1 cellular context compared by ENCODE assay signal in the genomic region with DNA sequence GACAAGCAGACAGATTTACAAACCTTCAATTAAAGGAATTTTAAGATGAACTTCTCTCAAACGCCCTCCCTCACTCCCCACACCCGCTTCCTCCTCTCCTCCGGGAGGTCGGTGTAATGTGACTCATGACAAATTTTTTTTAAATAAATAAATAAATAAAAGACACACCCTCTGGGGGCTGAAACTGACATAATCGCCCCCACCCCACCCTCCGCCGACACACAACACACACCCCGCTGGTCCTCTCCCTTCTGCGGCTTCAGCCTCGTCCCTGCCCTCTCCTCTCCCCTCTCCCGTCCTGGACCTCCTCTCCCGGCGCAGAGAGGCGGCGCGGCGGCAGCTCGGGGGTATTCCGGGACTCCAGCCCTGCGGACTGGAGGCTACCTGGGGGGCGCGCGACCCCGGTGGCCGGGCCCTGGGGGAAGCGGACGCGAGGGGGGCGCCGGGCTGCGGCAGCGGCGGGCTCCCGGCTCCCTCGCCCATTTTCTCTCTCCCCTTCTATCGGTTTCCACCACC.
A peak's percentile ranks its signal among the peaks of the same experiment; 100 is the strongest.
TF ChIP-seq lines count a peak whose summit lies in the region.

No MANE protein-coding gene starts in this region.

TF ChIP-seq in HepG2, 621 proteins besides CTCF, POLR2A, EP300 and RAD21 (continued from another document and continues in another):
- TF ChIP-seq, protein P1, sequence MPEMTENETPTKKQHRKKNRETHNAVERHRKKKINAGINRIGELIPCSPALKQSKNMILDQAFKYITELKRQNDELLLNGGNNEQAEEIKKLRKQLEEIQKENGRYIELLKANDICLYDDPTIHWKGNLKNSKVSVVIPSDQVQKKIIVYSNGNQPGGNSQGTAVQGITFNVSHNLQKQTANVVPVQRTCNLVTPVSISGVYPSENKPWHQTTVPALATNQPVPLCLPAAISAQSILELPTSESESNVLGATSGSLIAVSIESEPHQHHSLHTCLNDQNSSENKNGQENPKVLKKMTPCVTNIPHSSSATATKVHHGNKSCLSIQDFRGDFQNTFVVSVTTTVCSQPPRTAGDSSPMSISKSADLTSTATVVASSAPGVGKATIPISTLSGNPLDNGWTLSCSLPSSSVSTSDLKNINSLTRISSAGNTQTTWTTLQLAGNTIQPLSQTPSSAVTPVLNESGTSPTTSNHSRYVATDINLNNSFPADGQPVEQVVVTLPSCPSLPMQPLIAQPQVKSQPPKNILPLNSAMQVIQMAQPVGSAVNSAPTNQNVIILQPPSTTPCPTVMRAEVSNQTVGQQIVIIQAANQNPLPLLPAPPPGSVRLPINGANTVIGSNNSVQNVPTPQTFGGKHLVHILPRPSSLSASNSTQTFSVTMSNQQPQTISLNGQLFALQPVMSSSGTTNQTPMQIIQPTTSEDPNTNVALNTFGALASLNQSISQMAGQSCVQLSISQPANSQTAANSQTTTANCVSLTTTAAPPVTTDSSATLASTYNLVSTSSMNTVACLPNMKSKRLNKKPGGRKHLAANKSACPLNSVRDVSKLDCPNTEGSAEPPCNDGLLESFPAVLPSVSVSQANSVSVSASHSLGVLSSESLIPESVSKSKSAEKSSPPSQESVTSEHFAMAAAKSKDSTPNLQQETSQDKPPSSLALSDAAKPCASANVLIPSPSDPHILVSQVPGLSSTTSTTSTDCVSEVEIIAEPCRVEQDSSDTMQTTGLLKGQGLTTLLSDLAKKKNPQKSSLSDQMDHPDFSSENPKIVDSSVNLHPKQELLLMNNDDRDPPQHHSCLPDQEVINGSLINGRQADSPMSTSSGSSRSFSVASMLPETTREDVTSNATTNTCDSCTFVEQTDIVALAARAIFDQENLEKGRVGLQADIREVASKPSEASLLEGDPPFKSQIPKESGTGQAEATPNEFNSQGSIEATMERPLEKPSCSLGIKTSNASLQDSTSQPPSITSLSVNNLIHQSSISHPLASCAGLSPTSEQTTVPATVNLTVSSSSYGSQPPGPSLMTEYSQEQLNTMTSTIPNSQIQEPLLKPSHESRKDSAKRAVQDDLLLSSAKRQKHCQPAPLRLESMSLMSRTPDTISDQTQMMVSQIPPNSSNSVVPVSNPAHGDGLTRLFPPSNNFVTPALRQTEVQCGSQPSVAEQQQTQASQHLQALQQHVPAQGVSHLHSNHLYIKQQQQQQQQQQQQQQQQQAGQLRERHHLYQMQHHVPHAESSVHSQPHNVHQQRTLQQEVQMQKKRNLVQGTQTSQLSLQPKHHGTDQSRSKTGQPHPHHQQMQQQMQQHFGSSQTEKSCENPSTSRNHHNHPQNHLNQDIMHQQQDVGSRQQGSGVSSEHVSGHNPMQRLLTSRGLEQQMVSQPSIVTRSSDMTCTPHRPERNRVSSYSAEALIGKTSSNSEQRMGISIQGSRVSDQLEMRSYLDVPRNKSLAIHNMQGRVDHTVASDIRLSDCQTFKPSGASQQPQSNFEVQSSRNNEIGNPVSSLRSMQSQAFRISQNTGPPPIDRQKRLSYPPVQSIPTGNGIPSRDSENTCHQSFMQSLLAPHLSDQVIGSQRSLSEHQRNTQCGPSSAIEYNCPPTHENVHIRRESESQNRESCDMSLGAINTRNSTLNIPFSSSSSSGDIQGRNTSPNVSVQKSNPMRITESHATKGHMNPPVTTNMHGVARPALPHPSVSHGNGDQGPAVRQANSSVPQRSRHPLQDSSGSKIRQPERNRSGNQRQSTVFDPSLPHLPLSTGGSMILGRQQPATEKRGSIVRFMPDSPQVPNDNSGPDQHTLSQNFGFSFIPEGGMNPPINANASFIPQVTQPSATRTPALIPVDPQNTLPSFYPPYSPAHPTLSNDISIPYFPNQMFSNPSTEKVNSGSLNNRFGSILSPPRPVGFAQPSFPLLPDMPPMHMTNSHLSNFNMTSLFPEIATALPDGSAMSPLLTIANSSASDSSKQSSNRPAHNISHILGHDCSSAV (CRISPR knock-in tag; IDR thresholded peaks at IDR 0.05; ENCODE audit: borderline replicate concordance): no peak
- no peak for TF ChIP-seq TSC22D2 (CRISPR knock-in tag; IDR thresholded peaks at IDR 0.05; ENCODE audit: borderline replicate concordance)
- no peak for TF ChIP-seq ZNF724P (CRISPR knock-in tag; IDR thresholded peaks at IDR 0.05; ENCODE audit: borderline replicate concordance)
- no peak; the same call in 1 of the 2 replicates for TF ChIP-seq ZNF383 (CRISPR knock-in tag; IDR thresholded peaks at IDR 0.05; ENCODE audit: borderline replicate concordance)
- TF ChIP-seq ARID2 (CRISPR knock-in tag; IDR thresholded peaks at IDR 0.05; ENCODE audit: borderline replicate concordance): no peak
- TF ChIP-seq, protein P2, sequence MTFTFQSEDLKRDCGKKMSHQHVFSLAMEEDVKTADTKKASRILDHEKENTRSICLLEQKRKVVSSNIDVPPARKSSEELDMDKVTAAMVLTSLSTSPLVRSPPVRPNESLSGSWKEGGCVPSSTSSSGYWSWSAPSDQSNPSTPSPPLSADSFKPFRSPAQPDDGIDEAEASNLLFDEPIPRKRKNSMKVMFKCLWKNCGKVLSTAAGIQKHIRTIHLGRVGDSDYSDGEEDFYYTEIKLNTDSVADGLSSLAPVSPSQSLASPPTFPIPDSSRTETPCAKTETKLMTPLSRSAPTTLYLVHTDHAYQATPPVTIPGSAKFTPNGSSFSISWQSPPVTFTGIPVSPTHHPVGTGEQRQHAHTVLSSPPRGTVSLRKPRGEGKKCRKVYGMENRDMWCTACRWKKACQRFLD (CRISPR knock-in tag; IDR thresholded peaks at IDR 0.05; ENCODE audit: borderline replicate concordance): no peak
- TF ChIP-seq ZNF292 (CRISPR knock-in tag; IDR thresholded peaks at IDR 0.05; ENCODE audit: borderline replicate concordance, low read depth): no peak
- TF ChIP-seq HHEX (CRISPR knock-in tag; IDR thresholded peaks at IDR 0.05): no peak
- TF ChIP-seq, protein P3, sequence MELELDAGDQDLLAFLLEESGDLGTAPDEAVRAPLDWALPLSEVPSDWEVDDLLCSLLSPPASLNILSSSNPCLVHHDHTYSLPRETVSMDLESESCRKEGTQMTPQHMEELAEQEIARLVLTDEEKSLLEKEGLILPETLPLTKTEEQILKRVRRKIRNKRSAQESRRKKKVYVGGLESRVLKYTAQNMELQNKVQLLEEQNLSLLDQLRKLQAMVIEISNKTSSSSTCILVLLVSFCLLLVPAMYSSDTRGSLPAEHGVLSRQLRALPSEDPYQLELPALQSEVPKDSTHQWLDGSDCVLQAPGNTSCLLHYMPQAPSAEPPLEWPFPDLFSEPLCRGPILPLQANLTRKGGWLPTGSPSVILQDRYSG (CRISPR knock-in tag; IDR thresholded peaks at IDR 0.05): no peak
- TF ChIP-seq ZNF225 (CRISPR knock-in tag; IDR thresholded peaks at IDR 0.05): no peak
- no peak for TF ChIP-seq PTBP1 (IDR thresholded peaks at IDR 0.05; ENCODE audit: low read depth, low read length, poor library complexity, severe bottlenecking)
- no peak for TF ChIP-seq ZNF251 (CRISPR knock-in tag; IDR thresholded peaks at IDR 0.05)
- no peak for TF ChIP-seq ZNF556 (CRISPR knock-in tag; IDR thresholded peaks at IDR 0.05; ENCODE audit: borderline replicate concordance)
- TF ChIP-seq, protein P4, sequence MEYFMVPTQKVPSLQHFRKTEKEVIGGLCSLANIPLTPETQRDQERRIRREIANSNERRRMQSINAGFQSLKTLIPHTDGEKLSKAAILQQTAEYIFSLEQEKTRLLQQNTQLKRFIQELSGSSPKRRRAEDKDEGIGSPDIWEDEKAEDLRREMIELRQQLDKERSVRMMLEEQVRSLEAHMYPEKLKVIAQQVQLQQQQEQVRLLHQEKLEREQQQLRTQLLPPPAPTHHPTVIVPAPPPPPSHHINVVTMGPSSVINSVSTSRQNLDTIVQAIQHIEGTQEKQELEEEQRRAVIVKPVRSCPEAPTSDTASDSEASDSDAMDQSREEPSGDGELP (IDR thresholded peaks at IDR 0.05; ENCODE audit: borderline replicate concordance, low read depth): no peak
- no peak for TF ChIP-seq ZNF768 (CRISPR knock-in tag; IDR thresholded peaks at IDR 0.05)
- TF ChIP-seq, protein P5, sequence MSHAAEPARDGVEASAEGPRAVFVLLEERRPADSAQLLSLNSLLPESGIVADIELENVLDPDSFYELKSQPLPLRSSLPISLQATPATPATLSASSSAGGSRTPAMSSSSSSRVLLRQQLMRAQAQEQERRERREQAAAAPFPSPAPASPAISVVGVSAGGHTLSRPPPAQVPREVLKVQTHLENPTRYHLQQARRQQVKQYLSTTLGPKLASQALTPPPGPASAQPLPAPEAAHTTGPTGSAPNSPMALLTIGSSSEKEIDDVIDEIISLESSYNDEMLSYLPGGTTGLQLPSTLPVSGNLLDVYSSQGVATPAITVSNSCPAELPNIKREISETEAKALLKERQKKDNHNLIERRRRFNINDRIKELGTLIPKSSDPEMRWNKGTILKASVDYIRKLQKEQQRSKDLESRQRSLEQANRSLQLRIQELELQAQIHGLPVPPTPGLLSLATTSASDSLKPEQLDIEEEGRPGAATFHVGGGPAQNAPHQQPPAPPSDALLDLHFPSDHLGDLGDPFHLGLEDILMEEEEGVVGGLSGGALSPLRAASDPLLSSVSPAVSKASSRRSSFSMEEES (CRISPR knock-in tag; IDR thresholded peaks at IDR 0.05): no peak
- TF ChIP-seq, protein P6, sequence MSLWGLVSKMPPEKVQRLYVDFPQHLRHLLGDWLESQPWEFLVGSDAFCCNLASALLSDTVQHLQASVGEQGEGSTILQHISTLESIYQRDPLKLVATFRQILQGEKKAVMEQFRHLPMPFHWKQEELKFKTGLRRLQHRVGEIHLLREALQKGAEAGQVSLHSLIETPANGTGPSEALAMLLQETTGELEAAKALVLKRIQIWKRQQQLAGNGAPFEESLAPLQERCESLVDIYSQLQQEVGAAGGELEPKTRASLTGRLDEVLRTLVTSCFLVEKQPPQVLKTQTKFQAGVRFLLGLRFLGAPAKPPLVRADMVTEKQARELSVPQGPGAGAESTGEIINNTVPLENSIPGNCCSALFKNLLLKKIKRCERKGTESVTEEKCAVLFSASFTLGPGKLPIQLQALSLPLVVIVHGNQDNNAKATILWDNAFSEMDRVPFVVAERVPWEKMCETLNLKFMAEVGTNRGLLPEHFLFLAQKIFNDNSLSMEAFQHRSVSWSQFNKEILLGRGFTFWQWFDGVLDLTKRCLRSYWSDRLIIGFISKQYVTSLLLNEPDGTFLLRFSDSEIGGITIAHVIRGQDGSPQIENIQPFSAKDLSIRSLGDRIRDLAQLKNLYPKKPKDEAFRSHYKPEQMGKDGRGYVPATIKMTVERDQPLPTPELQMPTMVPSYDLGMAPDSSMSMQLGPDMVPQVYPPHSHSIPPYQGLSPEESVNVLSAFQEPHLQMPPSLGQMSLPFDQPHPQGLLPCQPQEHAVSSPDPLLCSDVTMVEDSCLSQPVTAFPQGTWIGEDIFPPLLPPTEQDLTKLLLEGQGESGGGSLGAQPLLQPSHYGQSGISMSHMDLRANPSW (CRISPR knock-in tag; IDR thresholded peaks at IDR 0.05; ENCODE audit: borderline replicate concordance): no peak
- TF ChIP-seq XRCC5 (optimal IDR thresholded peaks at IDR 0.05; ENCODE audit: low read length): peak; percentile 7
- TF ChIP-seq, protein P7, sequence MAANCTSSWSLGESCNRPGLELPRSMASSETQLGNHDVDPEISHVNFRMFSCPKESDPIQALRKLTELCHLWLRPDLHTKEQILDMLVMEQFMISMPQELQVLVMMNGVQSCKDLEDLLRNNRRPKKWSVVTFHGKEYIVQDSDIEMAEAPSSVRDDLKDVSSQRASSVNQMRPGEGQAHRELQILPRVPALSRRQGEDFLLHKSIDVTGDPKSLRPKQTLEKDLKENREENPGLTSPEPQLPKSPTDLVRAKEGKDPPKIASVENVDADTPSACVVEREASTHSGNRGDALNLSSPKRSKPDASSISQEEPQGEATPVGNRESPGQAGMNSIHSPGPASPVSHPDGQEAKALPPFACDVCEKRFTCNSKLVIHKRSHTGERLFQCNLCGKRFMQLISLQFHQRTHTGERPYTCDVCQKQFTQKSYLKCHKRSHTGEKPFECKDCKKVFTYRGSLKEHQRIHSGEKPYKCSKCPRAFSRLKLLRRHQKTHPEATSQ (CRISPR knock-in tag; IDR thresholded peaks at IDR 0.05; ENCODE audit: borderline replicate concordance): no peak
- TF ChIP-seq AGO2 (optimal IDR thresholded peaks at IDR 0.05; ENCODE audit: low read depth, low read length): peak; percentile 63
- no peak for TF ChIP-seq ZNF101 (CRISPR knock-in tag; IDR thresholded peaks at IDR 0.05; ENCODE audit: borderline replicate concordance, low read depth)
- no peak for TF ChIP-seq POLR2AphosphoS2 (IDR thresholded peaks at IDR 0.05; ENCODE audit: low read depth, low read length)
- TF ChIP-seq BORCS8-MEF2B (CRISPR knock-in tag; IDR thresholded peaks at IDR 0.05): no peak
- TF ChIP-seq ZFP37 (CRISPR knock-in tag; IDR thresholded peaks at IDR 0.05; ENCODE audit: borderline replicate concordance): no peak
- no peak for TF ChIP-seq YEATS2 (CRISPR knock-in tag; IDR thresholded peaks at IDR 0.05; ENCODE audit: borderline replicate concordance)
- TF ChIP-seq, protein P8, sequence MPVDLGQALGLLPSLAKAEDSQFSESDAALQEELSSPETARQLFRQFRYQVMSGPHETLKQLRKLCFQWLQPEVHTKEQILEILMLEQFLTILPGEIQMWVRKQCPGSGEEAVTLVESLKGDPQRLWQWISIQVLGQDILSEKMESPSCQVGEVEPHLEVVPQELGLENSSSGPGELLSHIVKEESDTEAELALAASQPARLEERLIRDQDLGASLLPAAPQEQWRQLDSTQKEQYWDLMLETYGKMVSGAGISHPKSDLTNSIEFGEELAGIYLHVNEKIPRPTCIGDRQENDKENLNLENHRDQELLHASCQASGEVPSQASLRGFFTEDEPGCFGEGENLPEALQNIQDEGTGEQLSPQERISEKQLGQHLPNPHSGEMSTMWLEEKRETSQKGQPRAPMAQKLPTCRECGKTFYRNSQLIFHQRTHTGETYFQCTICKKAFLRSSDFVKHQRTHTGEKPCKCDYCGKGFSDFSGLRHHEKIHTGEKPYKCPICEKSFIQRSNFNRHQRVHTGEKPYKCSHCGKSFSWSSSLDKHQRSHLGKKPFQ (CRISPR knock-in tag; IDR thresholded peaks at IDR 0.05; ENCODE audit: insufficient replicate concordance): no peak
- TF ChIP-seq SOX13 (IDR thresholded peaks at IDR 0.05): no peak
- no peak for TF ChIP-seq SOX13 (CRISPR knock-in tag; conservative IDR thresholded peaks at IDR 0.05 in 1 of 2, IDR thresholded peaks at IDR 0.05 in 1 of 2)
- no peak for TF ChIP-seq DPF2 (CRISPR knock-in tag; IDR thresholded peaks at IDR 0.05; ENCODE audit: borderline replicate concordance, low read depth)
- TF ChIP-seq KAT8 (CRISPR knock-in tag; IDR thresholded peaks at IDR 0.05): no peak
- no peak for TF ChIP-seq SP4 (CRISPR knock-in tag; IDR thresholded peaks at IDR 0.05)
- no peak for TF ChIP-seq KLF6 (CRISPR knock-in tag; IDR thresholded peaks at IDR 0.05)
- TF ChIP-seq, protein P9, sequence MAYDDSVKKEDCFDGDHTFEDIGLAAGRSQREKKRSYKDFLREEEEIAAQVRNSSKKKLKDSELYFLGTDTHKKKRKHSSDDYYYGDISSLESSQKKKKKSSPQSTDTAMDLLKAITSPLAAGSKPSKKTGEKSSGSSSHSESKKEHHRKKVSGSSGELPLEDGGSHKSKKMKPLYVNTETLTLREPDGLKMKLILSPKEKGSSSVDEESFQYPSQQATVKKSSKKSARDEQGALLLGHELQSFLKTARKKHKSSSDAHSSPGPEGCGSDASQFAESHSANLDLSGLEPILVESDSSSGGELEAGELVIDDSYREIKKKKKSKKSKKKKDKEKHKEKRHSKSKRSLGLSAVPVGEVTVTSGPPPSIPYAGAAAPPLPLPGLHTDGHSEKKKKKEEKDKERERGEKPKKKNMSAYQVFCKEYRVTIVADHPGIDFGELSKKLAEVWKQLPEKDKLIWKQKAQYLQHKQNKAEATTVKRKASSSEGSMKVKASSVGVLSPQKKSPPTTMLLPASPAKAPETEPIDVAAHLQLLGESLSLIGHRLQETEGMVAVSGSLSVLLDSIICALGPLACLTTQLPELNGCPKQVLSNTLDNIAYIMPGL (CRISPR knock-in tag; IDR thresholded peaks at IDR 0.05; ENCODE audit: borderline replicate concordance in 1 of 2, low read depth in 1 of 2): no peak
- no peak for TF ChIP-seq CEBPG (CRISPR knock-in tag; IDR thresholded peaks at IDR 0.05)
- TF ChIP-seq ZNF20 (CRISPR knock-in tag; IDR thresholded peaks at IDR 0.05): 0 out of 2 replicates have a peak, but pooled peaks have one; percentile 14
- no peak for TF ChIP-seq ZNF350 (CRISPR knock-in tag; IDR thresholded peaks at IDR 0.05; ENCODE audit: borderline replicate concordance, low read depth)
- TF ChIP-seq NAIF1 (CRISPR knock-in tag; IDR thresholded peaks at IDR 0.05; ENCODE audit: borderline replicate concordance): no peak
- TF ChIP-seq KLF12 (CRISPR knock-in tag; IDR thresholded peaks at IDR 0.05; ENCODE audit: borderline replicate concordance): no peak
